In the genomic region with DNA sequence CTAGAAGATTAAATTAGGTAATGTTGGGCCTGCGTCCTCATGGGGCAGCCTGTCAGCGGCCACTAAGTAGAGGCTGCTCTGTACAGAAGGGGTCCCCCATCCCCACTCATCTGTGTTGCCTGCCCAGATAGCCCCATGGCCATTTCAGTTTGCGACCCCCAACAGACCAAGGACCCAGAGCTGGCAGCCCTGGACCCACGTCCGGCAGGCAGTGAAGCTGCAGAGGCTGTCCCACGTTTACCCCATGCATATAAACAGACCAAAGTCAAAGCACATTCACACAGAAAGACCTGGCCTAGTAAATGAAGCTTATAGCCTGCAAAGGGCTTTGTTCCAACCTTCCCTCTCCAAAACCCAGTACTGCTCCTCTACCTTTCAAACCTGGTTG, we compare ENCODE assay signal across 1 cellular context.
TF ChIP-seq lines count a peak whose summit lies in the region.

No MANE protein-coding gene starts in this region.

TF ChIP-seq in GM12878, 131 proteins besides CTCF, POLR2A, EP300 and RAD21:
- TF ChIP-seq E2F8 (IDR thresholded peaks at IDR 0.05; ENCODE audit: low read depth, partially characterized antibody): no peak
- no peak for TF ChIP-seq ZBTB33 (IDR thresholded peaks at IDR 0.05)
- TF ChIP-seq, protein P1, sequence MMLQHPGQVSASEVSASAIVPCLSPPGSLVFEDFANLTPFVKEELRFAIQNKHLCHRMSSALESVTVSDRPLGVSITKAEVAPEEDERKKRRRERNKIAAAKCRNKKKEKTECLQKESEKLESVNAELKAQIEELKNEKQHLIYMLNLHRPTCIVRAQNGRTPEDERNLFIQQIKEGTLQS (IDR thresholded peaks at IDR 0.05; ENCODE audit: borderline replicate concordance, extremely low read depth, low read depth, low read length): no peak
- no peak for TF ChIP-seq NFXL1 (IDR thresholded peaks at IDR 0.05; ENCODE audit: borderline replicate concordance)
- no peak for TF ChIP-seq SUZ12 (IDR thresholded peaks at IDR 0.05; ENCODE audit: unreplicated experiment)
- TF ChIP-seq ZNF622 (IDR thresholded peaks at IDR 0.05): no peak
